8 cellular contexts compared by ENCODE assay signal in genomic region chr1:39098569-39099250, GRCh38.
DNase-seq lines count a peak whose midpoint lies in the region; ATAC-seq and TF ChIP-seq lines count a peak whose summit lies in the region.

No MANE protein-coding gene starts in this region.

- ATAC-seq in HG03097 (IDR thresholded peaks at IDR 0.05; ENCODE audit: low FRiP score, unreplicated experiment): no peak

- no peak overlapping the region for H3K27ac ChIP-seq in ascending aorta

- no peaks in the 10 kb centered on the region for H3K36me3 ChIP-seq in ascending aorta

- no peaks in the 10 kb centered on the region for H3K9me3 ChIP-seq in ascending aorta

- intact Hi-C loops in ascending aorta (cut with DNase I): loop anchor here (1.0 to 10.0 kb wide), 3 partner anchors 314 to 546 kb away; no protein-coding TSS in a partner anchor

- H3K4me3 ChIP-seq in ascending aorta (no peak overlapping the region), retinal pigment epithelial cell (ENCODE audit: low read length) (no peak overlapping the region)

- H3K4me1 ChIP-seq in ascending aorta: peaks cover 0 to 2% of the 10 kb centered on the region in 2 donors

- H3K27me3 ChIP-seq in ascending aorta: no peaks in the 10 kb centered on the region

- TF ChIP-seq CTCF in ascending aorta (IDR thresholded peaks at IDR 0.05) (peak; percentile 76 to 79 (median 78)), retinal pigment epithelial cell (conservative IDR thresholded peaks at IDR 0.05; ENCODE audit: low read depth, low read length) (peak; percentile 79)

- peak; percentile 86 for DNase-seq in SIG-M5 treated with dmso at 0.1 percent for 504 hours (lab: John Stamatoyannopoulos, UW; ENCODE audit: unreplicated experiment)
- no peak for DNase-seq in SIG-M5 (lab: John Stamatoyannopoulos, UW)
- DNase-seq in NCI-H1694 treated with DMSO at 0.1 percent for 48 hours (lab: John Stamatoyannopoulos, UW): peak; percentile 61
- peak in 4 of 5 experiments; percentile 39 to 90 (median 55) for DNase-seq in T-helper 2 cell
- peak; percentile 49 to 90 for DNase-seq in ascending aorta (ENCODE audit: low spot score in 2 of 2)
- peak; percentile 97 for DNase-seq in hepatic stellate cell (ENCODE audit: low spot score)
- DNase-seq in retinal pigment epithelial cell (ENCODE audit: low read depth): no peak

Comparison
In these comparisons a context has a peak if more than half of its experiments do, and no peak if none do; other contexts are left out.
1. DNase-seq: peak in SIG-M5 treated with dmso at 0.1 percent for 504 hours (single experiment), NCI-H1694 treated with DMSO at 0.1 percent for 48 hours (single experiment), T-helper 2 cell (4 of 5), ascending aorta (2 of 2) and hepatic stellate cell (single experiment); none in SIG-M5 (single experiment) and retinal pigment epithelial cell (single experiment).